26 cellular contexts compared by ENCODE assay signal in the genomic region with DNA sequence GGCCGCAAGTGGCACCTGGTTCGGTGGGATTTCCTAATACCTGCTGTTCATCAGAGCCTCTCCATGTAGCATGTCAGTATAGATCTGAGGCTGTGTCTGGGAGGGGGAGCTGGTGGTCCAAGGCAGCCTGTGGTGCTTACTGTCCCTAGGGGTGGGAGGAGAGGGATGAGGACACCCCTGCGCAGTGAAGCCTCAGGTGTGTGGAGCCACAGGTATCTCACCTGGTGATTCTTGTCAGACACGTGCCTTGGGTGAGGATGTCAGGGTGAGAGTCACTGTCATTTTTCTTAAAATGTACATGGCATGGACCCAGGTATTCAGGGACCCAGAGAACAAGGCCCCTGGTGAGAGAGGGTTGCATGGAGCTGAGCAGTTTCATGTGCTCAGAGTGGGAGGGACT. TPM values are rescaled to one million over a fixed set of nuclear protein-coding genes. Genes with fewer than 3 reads are reported as not detected.
DNase-seq lines count a peak whose midpoint lies in the region; ATAC-seq, FAIRE-seq and TF ChIP-seq lines count a peak whose summit lies in the region.
"Had no signal": no experiment of that assay in that cellular context is flagged by ENCODE, and none has a peak within 500 bp of the region (broad histone marks: within the 10 kb centered on the region; RNA-seq: fewer than 3 reads in every experiment).

No MANE protein-coding gene starts in this region.

- FAIRE-seq in bronchial epithelial cell (lab: Jason Lieb, UNC) = peak; percentile 75
- FAIRE-seq: A204.1, GM12891, GM18507, H54 had no signal

- H3K4me2 ChIP-seq in BLaER1 treated with 17β-estradiol and CSF1 and Interleukin-3, amounts not matched to agents 10 nM and 100 nM = peak overlapping the region in 7 of 11 experiments; percentile 85 to 100 (median 90); a peak in 12 of 22 replicates
- H3K4me2 ChIP-seq: BLaER1 had no signal

- H3K9me3 Mint-ChIP-seq in activated CD8-positive, alpha-beta memory T cell treated with anti-CD3 and anti-CD28 coated beads, Interleukin-2, amount 10 ng/mL, durations not matched to agents 7 days and 5 days (ENCODE audit: low read depth) = no peaks in the 10 kb centered on the region
- H3K9me3 Mint-ChIP-seq in osteocyte (ENCODE audit: unreplicated experiment) = no peaks in the 10 kb centered on the region
- H3K9me3 Mint-ChIP-seq in stimulated activated naive B cell treated with anti-CD40 and anti-IgM and Interleukin-4, amounts not matched to agents 10 μg/mL and 1 μg/mL and 100 μg/mL, for 72 hours = peaks cover 0 to 5% of the 10 kb centered on the region in 2 donors
- H3K9me3 Mint-ChIP-seq: CD14-positive monocyte had no signal

- CTCF ChIA-PET in activated CD8-positive, alpha-beta memory T cell treated with anti-CD3 and anti-CD28 coated beads, Interleukin-2, amount 10 ng/mL, durations not matched to agents 7 days and 5 days (lab: Charles Lee) = no interaction called here

- H3K27me3 Mint-ChIP-seq in activated CD8-positive, alpha-beta memory T cell treated with anti-CD3 and anti-CD28 coated beads, Interleukin-2, amount 10 ng/mL, durations not matched to agents 7 days and 5 days = peaks cover 13% of the 10 kb centered on the region
- H3K27me3 Mint-ChIP-seq in osteocyte (ENCODE audit: unreplicated experiment) = no peaks in the 10 kb centered on the region
- peaks cover 49 to 55% of the 10 kb centered on the region in 2 donors for H3K27me3 Mint-ChIP-seq in stimulated activated naive B cell treated with anti-CD40 and anti-IgM and Interleukin-4, amounts not matched to agents 10 μg/mL and 1 μg/mL and 100 μg/mL, for 72 hours

- no peak for TF ChIP-seq POLR2A in uterus (IDR thresholded peaks at IDR 0.05)

- no peak overlapping the region for H3K4me3 ChIP-seq in BLaER1 treated with 17β-estradiol and CSF1 and Interleukin-3, amounts not matched to agents 10 nM and 100 nM
- H3K4me3 ChIP-seq in bronchial epithelial cell (ENCODE audit: low read depth, low read length) = no peak overlapping the region
- no peak overlapping the region for H3K4me3 ChIP-seq in uterus
- H3K4me3 ChIP-seq: BLaER1, HAP-1 had no signal

- no peak for TF ChIP-seq CTCF in bronchial epithelial cell (IDR thresholded peaks at IDR 0.05; ENCODE audit: insufficient read depth, low read length, severe bottlenecking)
- TF ChIP-seq CTCF in osteocyte (IDR thresholded peaks at IDR 0.05) = no peak
- no peak for TF ChIP-seq CTCF in uterus (IDR thresholded peaks at IDR 0.05)

- no peak overlapping the region for H3K9ac ChIP-seq in BLaER1 treated with 17β-estradiol and CSF1 and Interleukin-3, amounts not matched to agents 10 nM and 100 nM
- H3K9ac ChIP-seq: BLaER1 had no signal

- peak overlapping the region in 5 of 11 experiments; percentile 64 to 89 (median 86); a peak in 6 of 22 replicates for H3K27ac ChIP-seq in BLaER1 treated with 17β-estradiol and CSF1 and Interleukin-3, amounts not matched to agents 10 nM and 100 nM
- H3K27ac ChIP-seq in uterus = no peak overlapping the region
- H3K27ac ChIP-seq: 22Rv1, BLaER1 had no signal

- no peaks in the 10 kb centered on the region for H3K36me3 Mint-ChIP-seq in activated CD8-positive, alpha-beta memory T cell treated with anti-CD3 and anti-CD28 coated beads, Interleukin-2, amount 10 ng/mL, durations not matched to agents 7 days and 5 days
- H3K36me3 Mint-ChIP-seq in osteocyte (ENCODE audit: unreplicated experiment) = no peaks in the 10 kb centered on the region
- H3K36me3 Mint-ChIP-seq in stimulated activated naive B cell treated with anti-CD40 and anti-IgM and Interleukin-4, amounts not matched to agents 10 μg/mL and 1 μg/mL and 100 μg/mL, for 72 hours = no peaks in the 10 kb centered on the region
- H3K36me3 Mint-ChIP-seq: CD4-positive, alpha-beta memory T cell had no signal

- intact Hi-C loops in uterus (cut with DNase I; ENCODE audit: low total_unique reads) = no loop called here

- H3K9me3 ChIP-seq in BLaER1 treated with 17β-estradiol and CSF1 and Interleukin-3, amounts not matched to agents 10 nM and 100 nM (replicated peaks in 1 of 11) = peaks cover 0 to 12% (median 0%) of the 10 kb centered on the region in 11 experiments; a peak in 5 of 22 replicates
- H3K9me3 ChIP-seq in uterus = no peaks in the 10 kb centered on the region
- H3K9me3 ChIP-seq: BLaER1, HAP-1 had no signal

- H3K36me3 ChIP-seq in BLaER1 treated with 17β-estradiol and CSF1 and Interleukin-3, amounts not matched to agents 10 nM and 100 nM = no peaks in the 10 kb centered on the region
- no peaks in the 10 kb centered on the region for H3K36me3 ChIP-seq in bronchial epithelial cell (ENCODE audit: control insufficient read depth, insufficient read depth, low read length)
- no peaks in the 10 kb centered on the region for H3K36me3 ChIP-seq in uterus
- H3K36me3 ChIP-seq: BLaER1, HAP-1 had no signal

- no peak overlapping the region for H3K4me3 Mint-ChIP-seq in activated CD8-positive, alpha-beta memory T cell treated with anti-CD3 and anti-CD28 coated beads, Interleukin-2, amount 10 ng/mL, durations not matched to agents 7 days and 5 days
- H3K4me3 Mint-ChIP-seq in osteocyte (ENCODE audit: unreplicated experiment) = no peak overlapping the region
- H3K4me3 Mint-ChIP-seq in stimulated activated naive B cell treated with anti-CD40 and anti-IgM and Interleukin-4, amounts not matched to agents 10 μg/mL and 1 μg/mL and 100 μg/mL, for 72 hours = no peak overlapping the region
- H3K4me3 Mint-ChIP-seq: B cell; CD4-positive, alpha-beta memory T cell had no signal

- no peak overlapping the region for H3K27ac Mint-ChIP-seq in activated CD8-positive, alpha-beta memory T cell treated with anti-CD3 and anti-CD28 coated beads, Interleukin-2, amount 10 ng/mL, durations not matched to agents 7 days and 5 days
- no peak overlapping the region for H3K27ac Mint-ChIP-seq in osteocyte (ENCODE audit: unreplicated experiment)
- no peak overlapping the region for H3K27ac Mint-ChIP-seq in stimulated activated naive B cell treated with anti-CD40 and anti-IgM and Interleukin-4, amounts not matched to agents 10 μg/mL and 1 μg/mL and 100 μg/mL, for 72 hours
- H3K27ac Mint-ChIP-seq: B cell; CD4-positive, alpha-beta memory T cell had no signal

- H4K20me1 ChIP-seq in BLaER1 treated with 17β-estradiol and CSF1 and Interleukin-3, amounts not matched to agents 10 nM and 100 nM = peaks cover 0 to 6% (median 0%) of the 10 kb centered on the region in 11 experiments; a peak in 2 of 22 replicates

- H3K27me3 ChIP-seq in BLaER1 treated with 17β-estradiol and CSF1 and Interleukin-3, amounts not matched to agents 10 nM and 100 nM = no peaks in the 10 kb centered on the region; a peak in 1 of 22 replicates
- no peaks in the 10 kb centered on the region for H3K27me3 ChIP-seq in bronchial epithelial cell (ENCODE audit: control insufficient read depth, insufficient read depth, low read length)
- no peaks in the 10 kb centered on the region for H3K27me3 ChIP-seq in uterus
- H3K27me3 ChIP-seq: BLaER1 had no signal

- H3K4me1 Mint-ChIP-seq in activated CD8-positive, alpha-beta memory T cell treated with anti-CD3 and anti-CD28 coated beads, Interleukin-2, amount 10 ng/mL, durations not matched to agents 7 days and 5 days = no peaks in the 10 kb centered on the region
- H3K4me1 Mint-ChIP-seq in osteocyte (ENCODE audit: unreplicated experiment) = no peaks in the 10 kb centered on the region
- H3K4me1 Mint-ChIP-seq in stimulated activated naive B cell treated with anti-CD40 and anti-IgM and Interleukin-4, amounts not matched to agents 10 μg/mL and 1 μg/mL and 100 μg/mL, for 72 hours = peaks cover 0 to 2% of the 10 kb centered on the region in 2 donors
- H3K4me1 Mint-ChIP-seq: B cell; CD4-positive, alpha-beta memory T cell had no signal

- DNase-seq in activated CD8-positive, alpha-beta memory T cell treated with anti-CD3 and anti-CD28 coated beads, Interleukin-2, amount 10 ng/mL, durations not matched to agents 7 days and 5 days = peak; percentile 26
- no peak for DNase-seq in activated CD8-positive, alpha-beta memory T cell treated with anti-CD3 and anti-CD28 coated beads, Interleukin-2, amount 50 U/mL, for 4 hours
- no peak for DNase-seq in bronchial epithelial cell (ENCODE audit: low read depth)
- peak; percentile 44 for DNase-seq in osteocyte (ENCODE audit: extremely low spot score, unreplicated experiment)
- no peak for DNase-seq in stimulated activated naive B cell treated with anti-CD40 and anti-IgM and Interleukin-4, amounts not matched to agents 10 μg/mL and 1 μg/mL and 100 μg/mL, for 72 hours
- DNase-seq in uterus = no peak
- DNase-seq: Calu3; CD4-positive, alpha-beta memory T cell; COR-L47; DMS53; DMS79 treated with DMSO at 0.1 percent for 48 hours; GF-D8; GOT3 had no signal

- H3K4me1 ChIP-seq in BLaER1 treated with 17β-estradiol and CSF1 and Interleukin-3, amounts not matched to agents 10 nM and 100 nM = peaks cover 17 to 62% (median 51%) of the 10 kb centered on the region in 10 experiments
- H3K4me1 ChIP-seq in uterus = no peaks in the 10 kb centered on the region
- H3K4me1 ChIP-seq: HAP-1 had no signal

- ATAC-seq in activated CD8-positive, alpha-beta memory T cell treated with anti-CD3 and anti-CD28 coated beads, Interleukin-2, amount 10 ng/mL, durations not matched to agents 7 days and 5 days = no peak
- no peak for ATAC-seq in stimulated activated naive B cell treated with anti-CD40 and anti-IgM and Interleukin-4, amounts not matched to agents 10 μg/mL and 1 μg/mL and 100 μg/mL, for 72 hours (replicated peaks)
- ATAC-seq in HG02798 (IDR thresholded peaks at IDR 0.05; ENCODE audit: poor library complexity, unreplicated experiment) = no peak

RNA-seq across cellular contexts. Expression of a gene that starts 11.7 kb away (rescaled TPM):
- not detected for total RNA-seq in activated CD8-positive, alpha-beta memory T cell treated with anti-CD3 and anti-CD28 coated beads, Interleukin-2, amount 10 ng/mL, durations not matched to agents 7 days and 5 days
- total RNA-seq in bronchial epithelial cell = not detected in 2 replicates
- not detected in 2 replicates for total RNA-seq in osteocyte
- under 1 TPM in 2 of 4 donors, not detected in 2; 0.26 to 0.61 TPM for total RNA-seq in uterus
- total RNA-seq: B cell, Calu3, Daoy, G401 had no signal

RNA-seq across cellular contexts. Expression of a gene that starts 39.2 kb away (rescaled TPM):
- 10 to 100 TPM; 54.6 to 57.1 TPM for total RNA-seq in activated CD8-positive, alpha-beta memory T cell treated with anti-CD3 and anti-CD28 coated beads, Interleukin-2, amount 10 ng/mL, durations not matched to agents 7 days and 5 days
- total RNA-seq in bronchial epithelial cell (not detected in 2 replicates), osteocyte (not detected in 2 replicates), uterus (1 to 10 TPM in 3 of 4 donors, not detected in 1; 1.1 to 2.8 (median 2.6) TPM)
- total RNA-seq: Calu3, Daoy had no signal

Comparison
In these comparisons a context has a peak if more than half of its experiments do, and no peak if none do; other contexts are left out.
1. DNase-seq: peak in activated CD8-positive, alpha-beta memory T cell treated with anti-CD3 and anti-CD28 coated beads, Interleukin-2, amount 10 ng/mL, durations not matched to agents 7 days and 5 days (single experiment) and osteocyte (single experiment); none in activated CD8-positive, alpha-beta memory T cell treated with anti-CD3 and anti-CD28 coated beads, Interleukin-2, amount 50 U/mL, for 4 hours (single experiment), bronchial epithelial cell (single experiment), stimulated activated naive B cell treated with anti-CD40 and anti-IgM and Interleukin-4, amounts not matched to agents 10 μg/mL and 1 μg/mL and 100 μg/mL, for 72 hours (single experiment) and uterus (0 of 2).
2. RNA of a gene that starts 39.2 kb away (total RNA-seq): 54.6 to 57.1 TPM in activated CD8-positive, alpha-beta memory T cell treated with anti-CD3 and anti-CD28 coated beads, Interleukin-2, amount 10 ng/mL, durations not matched to agents 7 days and 5 days; 1.1 to 2.8 TPM in uterus, not detected in bronchial epithelial cell and not detected in osteocyte; every median in the first group is over 10 times any median in the second.